10 cellular contexts compared by ENCODE assay signal in genomic region chr17:63844293-63844672, GRCh38. TPM values are rescaled to one million over a fixed set of nuclear protein-coding genes. Genes with fewer than 3 reads are reported as not detected.
DNase-seq lines count a peak whose midpoint lies in the region; ATAC-seq, FAIRE-seq and TF ChIP-seq lines count a peak whose summit lies in the region.
"Had no signal": no experiment of that assay in that cellular context is flagged by ENCODE, and none has a peak within 500 bp of the region (broad histone marks: within the 10 kb centered on the region; RNA-seq: fewer than 3 reads in every experiment).

No MANE protein-coding gene starts in this region.

- H3K27me3 ChIP-seq in rectal smooth muscle tissue (ENCODE audit: control insufficient read depth, insufficient read depth, low read length) (no peaks in the 10 kb centered on the region), BE2C (no peaks in the 10 kb centered on the region)

- H3K27me3 Mint-ChIP-seq in T-helper 2 cell treated with Interferon-gamma antibody and Interleukin-4, amounts not matched to agents 5 μg/mL and 100 μg/mL, for 36 hours (ENCODE audit: low read depth) = no peaks in the 10 kb centered on the region
- H3K27me3 Mint-ChIP-seq in dendritic cell treated with granulocyte-macrophage colony-stimulating factor and Interleukin-4, amounts not matched to agents 40 ng/mL and 50 ng/mL, for 4 days = no peaks in the 10 kb centered on the region

- peak overlapping the region; percentile 87 for H3K4me3 Mint-ChIP-seq in T-helper 2 cell treated with Interferon-gamma antibody and Interleukin-4, amounts not matched to agents 5 μg/mL and 100 μg/mL, for 36 hours
- peak overlapping the region; percentile 23 for H3K4me3 Mint-ChIP-seq in dendritic cell treated with granulocyte-macrophage colony-stimulating factor and Interleukin-4, amounts not matched to agents 40 ng/mL and 50 ng/mL, for 4 days

- H3K9ac ChIP-seq in rectal smooth muscle tissue (ENCODE audit: low read length) = no peak overlapping the region

- peaks cover 42% of the 10 kb centered on the region for H3K4me1 Mint-ChIP-seq in T-helper 2 cell treated with Interferon-gamma antibody and Interleukin-4, amounts not matched to agents 5 μg/mL and 100 μg/mL, for 36 hours (ENCODE audit: low read depth)
- H3K4me1 Mint-ChIP-seq in dendritic cell treated with granulocyte-macrophage colony-stimulating factor and Interleukin-4, amounts not matched to agents 40 ng/mL and 50 ng/mL, for 4 days (ENCODE audit: low read depth) = peaks cover 45% of the 10 kb centered on the region

- ATAC-seq in GM18868 (IDR thresholded peaks at IDR 0.05; ENCODE audit: unreplicated experiment) = no peak

- TF ChIP-seq CTCF in BE2C (IDR thresholded peaks at IDR 0.05; ENCODE audit: low read depth, low read length) = no peak

- intact Hi-C loops in dendritic cell treated with granulocyte-macrophage colony-stimulating factor and Interleukin-4, amounts not matched to agents 40 ng/mL and 50 ng/mL, for 4 days (cut with micrococcal nuclease) = loop anchor here (5.0 kb wide), 3 partner anchors 72 to 407 kb away; partner anchors contain the start of genes CCDC47, DDX42 and STRADA

- peak overlapping the region; percentile 92 for H3K27ac Mint-ChIP-seq in T-helper 2 cell treated with Interferon-gamma antibody and Interleukin-4, amounts not matched to agents 5 μg/mL and 100 μg/mL, for 36 hours
- H3K27ac Mint-ChIP-seq in dendritic cell treated with granulocyte-macrophage colony-stimulating factor and Interleukin-4, amounts not matched to agents 40 ng/mL and 50 ng/mL, for 4 days = peak overlapping the region; percentile 93

- H3K4me1 ChIP-seq in rectal smooth muscle tissue (ENCODE audit: control insufficient read depth, insufficient read depth, low read length) = peaks cover 18% of the 10 kb centered on the region
- no peaks in the 10 kb centered on the region; the same call in 1 of the 2 replicates for H3K4me1 ChIP-seq in BE2C

- peaks cover 15% of the 10 kb centered on the region for H3K36me3 Mint-ChIP-seq in T-helper 2 cell treated with Interferon-gamma antibody and Interleukin-4, amounts not matched to agents 5 μg/mL and 100 μg/mL, for 36 hours (ENCODE audit: low read depth)
- H3K36me3 Mint-ChIP-seq in dendritic cell treated with granulocyte-macrophage colony-stimulating factor and Interleukin-4, amounts not matched to agents 40 ng/mL and 50 ng/mL, for 4 days (ENCODE audit: low read depth) = peaks cover 18% of the 10 kb centered on the region

- FAIRE-seq in GM12891 (lab: Jason Lieb, UNC) = no peak

- H3K36me3 ChIP-seq in rectal smooth muscle tissue (ENCODE audit: control insufficient read depth, insufficient read depth, low read length) = no peaks in the 10 kb centered on the region
- H3K36me3 ChIP-seq in BE2C = no peaks in the 10 kb centered on the region

- no peak for TF ChIP-seq POLR2A in GM12891 (IDR thresholded peaks at IDR 0.05; ENCODE audit: low read depth, low read length)

- H3K4me3 ChIP-seq in rectal smooth muscle tissue (ENCODE audit: low read length) (no peak overlapping the region), BE2C (ENCODE audit: low read depth, low read length) (no peak overlapping the region)

- no peaks in the 10 kb centered on the region for H3K9me3 ChIP-seq in BE2C

- peak overlapping the region; percentile 47 for H3K27ac ChIP-seq in rectal smooth muscle tissue (ENCODE audit: low read depth, low read length)
- H3K27ac ChIP-seq: WERI-Rb-1 had no signal

- peaks cover 7% of the 10 kb centered on the region for H3K9me3 Mint-ChIP-seq in T-helper 2 cell treated with Interferon-gamma antibody and Interleukin-4, amounts not matched to agents 5 μg/mL and 100 μg/mL, for 36 hours
- peaks cover 8% of the 10 kb centered on the region for H3K9me3 Mint-ChIP-seq in dendritic cell treated with granulocyte-macrophage colony-stimulating factor and Interleukin-4, amounts not matched to agents 40 ng/mL and 50 ng/mL, for 4 days

- DNase-seq in T-helper 2 cell treated with Interferon-gamma antibody and Interleukin-4, amounts not matched to agents 5 μg/mL and 100 μg/mL, for 36 hours (ENCODE audit: low spot score) = no peak
- DNase-seq in T-helper 2 cell (no peak), NCI-H82 treated with DMSO at 0.1 percent for 48 hours (lab: John Stamatoyannopoulos, UW; ENCODE audit: unreplicated experiment) (peak; percentile 45), GM12891 (ENCODE audit: insufficient read length, low spot score) (no peak), BE2C (no peak)
- DNase-seq: DMS79, WERI-Rb-1 had no signal

TF ChIP-seq in GM12891, 5 proteins besides CTCF, POLR2A, EP300 and RAD21:
- TF ChIP-seq TAF1 (IDR thresholded peaks at IDR 0.05; ENCODE audit: low read depth, low read length) (no peak), POU2F2 (IDR thresholded peaks at IDR 0.05; ENCODE audit: low read depth, low read length) (no peak), PAX5 (IDR thresholded peaks at IDR 0.05; ENCODE audit: insufficient read depth, low read length, severe bottlenecking) (no peak), POLR2AphosphoS5 (IDR thresholded peaks at IDR 0.05; ENCODE audit: low read depth, low read length) (no peak), SPI1 (IDR thresholded peaks at IDR 0.05; ENCODE audit: low read depth, low read length) (no peak)

RNA-seq across cellular contexts. Expression of gene SMARCD2, which starts 1.8 kb away (rescaled TPM):
- 56.0 TPM for polyA plus RNA-seq in GM12891 (2012; ENCODE audit: low read depth, missing spikeins)
- polyA plus RNA-seq in BE2C (2012; ENCODE audit: insufficient read depth, insufficient read length, low read depth) = 96.0 TPM

RNA-seq across cellular contexts. Expression of gene FTSJ3, which starts 16.8 kb away (rescaled TPM):
- 27.1 TPM for polyA plus RNA-seq in GM12891 (2012; ENCODE audit: low read depth, missing spikeins)
- polyA plus RNA-seq in BE2C (2012; ENCODE audit: insufficient read depth, insufficient read length, low read depth) = 85.5 TPM

RNA-seq across cellular contexts. Expression of gene PSMC5, which starts 17.1 kb away (rescaled TPM):
- 125 TPM for polyA plus RNA-seq in GM12891 (2012; ENCODE audit: low read depth, missing spikeins)
- polyA plus RNA-seq in BE2C (2012; ENCODE audit: insufficient read depth, insufficient read length, low read depth) = 478 TPM

RNA-seq across cellular contexts. Expression of gene CSH2, which starts 29.2 kb away (rescaled TPM):
- polyA plus RNA-seq in GM12891 (2012; ENCODE audit: low read depth, missing spikeins) = not detected
- polyA plus RNA-seq in BE2C (2012; ENCODE audit: insufficient read depth, insufficient read length, low read depth) = not detected

RNA-seq across cellular contexts. Expression of gene GH2, which starts 37.5 kb away (rescaled TPM):
- not detected for polyA plus RNA-seq in GM12891 (2012; ENCODE audit: low read depth, missing spikeins)
- polyA plus RNA-seq in BE2C (2012; ENCODE audit: insufficient read depth, insufficient read length, low read depth) = not detected
